ENCODE assay signal across 25 cellular contexts in genomic region chr4:95758001-95758400, GRCh38.
DNase-seq lines count a peak whose midpoint lies in the region; ATAC-seq and TF ChIP-seq lines count a peak whose summit lies in the region.
"Had no signal": no experiment of that assay in that cellular context is flagged by ENCODE, and none has a peak within 500 bp of the region (broad histone marks: within the 10 kb centered on the region; RNA-seq: fewer than 3 reads in every experiment).

No MANE protein-coding gene starts in this region.

- H3K9ac ChIP-seq in SK-N-MC (ENCODE audit: insufficient read length) = peak overlapping the region; percentile 79

- no peak for TF ChIP-seq CTCF in A673 (conservative IDR thresholded peaks at IDR 0.05; ENCODE audit: low read depth, low read length)
- no peak for TF ChIP-seq CTCF in DOHH2 (IDR thresholded peaks at IDR 0.05; ENCODE audit: low read depth, low read length, poor library complexity, severe bottlenecking)
- no peak for TF ChIP-seq CTCF in fibroblast of pulmonary artery (IDR thresholded peaks at IDR 0.05; ENCODE audit: low read length, missing control alignments)
- TF ChIP-seq CTCF in right lobe of liver (IDR thresholded peaks at IDR 0.05) = no peak

- H4K20me1 ChIP-seq in DOHH2 (ENCODE audit: control insufficient read depth, insufficient read depth, low read depth, low read length) = no peaks in the 10 kb centered on the region

- no TSS peak for BruUV-seq in A673 (replicated peaks; lab: Mats Ljungman, UMichigan)

- H3K27me3 ChIP-seq in A673 (replicated peaks; ENCODE audit: insufficient read depth, low read depth, low read length, poor library complexity) (no peaks in the 10 kb centered on the region), DOHH2 (ENCODE audit: control insufficient read depth, low read length) (no peaks in the 10 kb centered on the region), right lobe of liver (no peaks in the 10 kb centered on the region)

- H3K9me3 ChIP-seq in A673 (ENCODE audit: low read depth, low read length, poor library complexity, severe bottlenecking) (no peaks in the 10 kb centered on the region), DOHH2 (ENCODE audit: control insufficient read depth, insufficient read depth, low read length) (0 out of 2 replicates have a peak, but pooled peaks cover 2% of the 10 kb centered on the region), SK-N-MC (ENCODE audit: low read depth, low read length) (no peaks in the 10 kb centered on the region), right lobe of liver (no peaks in the 10 kb centered on the region)
- H3K9me3 ChIP-seq: Caco-2 had no signal

- H3K79me2 ChIP-seq in DOHH2 (ENCODE audit: control insufficient read depth, low read length) = no peaks in the 10 kb centered on the region

- H3K27ac ChIP-seq in A673 (ENCODE audit: low read depth, low read length, poor library complexity, severe bottlenecking) = peak overlapping the region; percentile 44
- H3K27ac ChIP-seq in DOHH2 (ENCODE audit: low read depth, low read length) = peak overlapping the region; percentile 84
- H3K27ac ChIP-seq in SK-N-MC = peak overlapping the region; percentile 99
- no peak overlapping the region for H3K27ac ChIP-seq in right lobe of liver
- H3K27ac ChIP-seq: RWPE1 had no signal

- H3K36me3 ChIP-seq in A673 (ENCODE audit: insufficient read depth, low read length, poor library complexity, severe bottlenecking) (no peaks in the 10 kb centered on the region), DOHH2 (ENCODE audit: control insufficient read depth, low read length) (peaks cover 11% of the 10 kb centered on the region), SK-N-MC (ENCODE audit: insufficient read depth, low read length) (no peaks in the 10 kb centered on the region), right lobe of liver (no peaks in the 10 kb centered on the region)

- CTCF ChIA-PET in A673 (lab: Charles Lee) = no interaction called here

- peak overlapping the region; percentile 73 for H3K4me2 ChIP-seq in DOHH2 (ENCODE audit: low read length)

- POLR2A ChIA-PET in A673 (lab: Charles Lee; ENCODE audit: low non-redundant PET) = no interaction called here

- H3K4me3 ChIP-seq in A673 (ENCODE audit: low read depth, low read length, poor library complexity, severe bottlenecking) = no peak overlapping the region
- H3K4me3 ChIP-seq in DOHH2 (ENCODE audit: low read length) = peak overlapping the region; percentile 57
- H3K4me3 ChIP-seq in SK-N-MC = peak overlapping the region; percentile 66
- H3K4me3 ChIP-seq in fibroblast of pulmonary artery (replicated peaks; ENCODE audit: low read depth, low read length) = no peak overlapping the region
- H3K4me3 ChIP-seq in right lobe of liver = no peak overlapping the region
- H3K4me3 ChIP-seq: K562 had no signal

- peaks cover 5% of the 10 kb centered on the region; the same call in 1 of the 2 replicates for H3F3A ChIP-seq in DOHH2 (ENCODE audit: control insufficient read depth, insufficient read depth)

- ATAC-seq in right lobe of liver (no peak), HG03135 (IDR thresholded peaks at IDR 0.05; ENCODE audit: unreplicated experiment) (no peak)
- ATAC-seq: CD8-positive, alpha-beta T cell; K562; Panc1 had no signal

- H3K9me2 ChIP-seq in DOHH2 (replicated peaks; ENCODE audit: control insufficient read depth, low read length) = no peaks in the 10 kb centered on the region

- DNase-seq in A673 (ENCODE audit: low spot score) (peak; percentile 59), SK-N-MC (ENCODE audit: low read depth, low spot score) (no peak), fibroblast of pulmonary artery (ENCODE audit: low read depth) (peak; percentile 32), right lobe of liver (no peak), GOT3 (lab: John Stamatoyannopoulos, UW) (no peak), T-helper 9 cell (no peak)
- DNase-seq: C1 segment of cervical spinal cord; Caco-2; CD8-positive, alpha-beta T cell; GF-D8; Kasumi-1; MV-4-11; NCI-H1105; NCI-H146; NCI-H1930; NCI-H2107; NCI-H446 treated with DMSO at 0.1 percent for 48 hours; NCI-H526; NCI-H82; SHP77 had no signal

- TF ChIP-seq POLR2A in right lobe of liver (IDR thresholded peaks at IDR 0.05) = no peak

- intact Hi-C loops in A673 (cut with micrococcal nuclease; ENCODE audit: unreplicated experiment) (loop anchor here (10.0 kb wide), 1 partner anchor 203 kb away; no protein-coding TSS in a partner anchor), right lobe of liver (cut with DNase I) (no loop called here)

- H3K4me1 ChIP-seq in A673 (ENCODE audit: insufficient read depth, low read length, poor library complexity, severe bottlenecking) (peaks cover 24% of the 10 kb centered on the region), DOHH2 (ENCODE audit: control insufficient read depth, low read length) (peaks cover 45% of the 10 kb centered on the region), right lobe of liver (no peaks in the 10 kb centered on the region)
- H3K4me1 ChIP-seq: Caco-2 had no signal

Comparison
In these comparisons a context has a peak if more than half of its experiments do, and no peak if none do; other contexts are left out.
1. DNase-seq: peak in A673 (single experiment) and fibroblast of pulmonary artery (single experiment); none in SK-N-MC (single experiment), right lobe of liver (0 of 3), GOT3 (single experiment) and T-helper 9 cell (single experiment).
2. H3K27ac ChIP-seq: peak in A673 (single experiment), DOHH2 (single experiment) and SK-N-MC (single experiment); none in right lobe of liver (0 of 3).
3. H3K4me3 ChIP-seq: peak in DOHH2 (single experiment) and SK-N-MC (single experiment); none in A673 (single experiment), fibroblast of pulmonary artery (single experiment) and right lobe of liver (0 of 3).